13 cellular contexts compared by ENCODE assay signal in the genomic region with DNA sequence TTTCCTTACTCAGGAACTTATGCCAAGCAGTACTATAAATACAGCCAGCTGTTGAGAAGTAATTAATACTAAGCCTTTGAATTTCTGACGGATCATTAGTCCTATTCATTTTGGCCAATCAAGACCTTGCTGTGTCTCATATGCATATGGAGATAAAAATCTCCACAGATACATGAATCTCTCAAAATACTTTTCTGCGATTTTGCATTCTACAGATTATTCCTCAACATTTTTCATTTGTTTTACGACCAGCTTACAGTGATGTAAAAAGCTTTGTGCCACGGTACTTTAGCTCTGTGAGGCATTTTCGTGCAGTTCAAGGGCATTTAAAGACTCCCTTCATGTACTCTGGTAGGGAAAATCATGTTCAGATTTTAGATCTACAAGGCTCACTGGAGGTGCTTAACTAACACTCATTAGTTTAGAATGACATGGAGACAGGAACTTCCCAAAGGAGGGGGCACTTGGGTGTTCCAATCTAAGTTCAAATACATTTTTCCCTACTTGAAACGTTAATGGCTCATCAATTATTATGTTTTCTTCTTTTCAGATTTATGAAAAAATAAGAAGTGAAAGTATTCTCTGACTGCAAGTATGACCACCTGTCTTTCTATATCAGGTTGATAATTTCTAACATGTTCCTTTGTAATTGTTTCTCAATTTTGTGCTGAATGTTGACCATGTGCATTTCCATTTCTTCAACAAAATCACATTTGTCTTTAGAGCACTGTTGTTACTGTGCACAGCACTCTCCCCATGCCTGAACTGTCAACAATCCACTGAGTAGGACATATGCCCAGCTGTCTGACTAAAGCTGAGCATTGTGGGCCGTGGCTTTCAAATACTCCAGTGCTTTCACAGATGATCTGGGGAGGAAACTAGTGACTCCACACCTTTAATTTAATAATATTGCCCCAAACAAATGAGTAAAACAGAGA.
DNase-seq lines count a peak whose midpoint lies in the region; ATAC-seq and TF ChIP-seq lines count a peak whose summit lies in the region.
"Had no signal": no experiment of that assay in that cellular context is flagged by ENCODE, and none has a peak within 500 bp of the region (broad histone marks: within the 10 kb centered on the region; RNA-seq: fewer than 3 reads in every experiment).

No MANE protein-coding gene starts in this region.

- no peak for TF ChIP-seq POLR2A in erythroblast (IDR thresholded peaks at IDR 0.05; ENCODE audit: low read length)

- ATAC-seq in GM18517 (IDR thresholded peaks at IDR 0.05; ENCODE audit: unreplicated experiment): peak; percentile 52
- ATAC-seq in GM21619 (IDR thresholded peaks at IDR 0.05; ENCODE audit: unreplicated experiment): peak; percentile 55
- peak; percentile 61 for ATAC-seq in HG03175 (IDR thresholded peaks at IDR 0.05; ENCODE audit: unreplicated experiment)
- ATAC-seq: activated CD8-positive, alpha-beta T cell treated with anti-CD3 and anti-CD28 coated beads, Interleukin-2, amount 10 ng/mL, durations not matched to agents 7 days and 5 days had no signal

- DNase-seq in inferior parietal cortex (ENCODE audit: extremely low spot score) (peak; percentile 62), NK-92 (lab: John Stamatoyannopoulos, UW; ENCODE audit: unreplicated experiment) (no peak), erythroblast (lab: John Stamatoyannopoulos, UW) (no peak), NCI-H1436 treated with DMSO at 0.1 percent for 48 hours (lab: John Stamatoyannopoulos, UW) (no peak)
- DNase-seq in activated CD8-positive, alpha-beta memory T cell treated with anti-CD3 and anti-CD28 coated beads for 24 hours: no peak
- DNase-seq: activated CD8-positive, alpha-beta T cell treated with anti-CD3 and anti-CD28 coated beads, Interleukin-2, amount 10 ng/mL, durations not matched to agents 7 days and 5 days; aorta; Caco-2; ovary; uterus had no signal
